1 cellular context compared by ENCODE assay signal in genomic region chr15:72421484-72421883, GRCh38.
TF ChIP-seq lines count a peak whose summit lies in the region.

No MANE protein-coding gene starts in this region.

TF ChIP-seq in IMR-90, 13 proteins besides CTCF, POLR2A, EP300 and RAD21:
- TF ChIP-seq MAFK (IDR thresholded peaks at IDR 0.05; ENCODE audit: low read depth, low read length): no peak
- TF ChIP-seq CEBPB (IDR thresholded peaks at IDR 0.05; ENCODE audit: low read depth, low read length): peak; percentile 36; the same call in 1 of the 2 replicates
- TF ChIP-seq CHD1 (IDR thresholded peaks at IDR 0.05; ENCODE audit: low read depth, low read length): no peak
- no peak for TF ChIP-seq ELK1 (IDR thresholded peaks at IDR 0.05; ENCODE audit: borderline replicate concordance, low read depth, low read length)
- TF ChIP-seq MAZ (IDR thresholded peaks at IDR 0.05; ENCODE audit: borderline replicate concordance, low read depth, low read length): no peak
- TF ChIP-seq NFE2L2 (IDR thresholded peaks at IDR 0.05; ENCODE audit: low read depth, low read length): no peak
